Comparison of ENCODE assay signal across 8 cellular contexts in genomic region chr16:70252355-70252988, GRCh38.
A peak's percentile ranks its signal among the peaks of the same experiment; 100 is the strongest.
DNase-seq lines count a peak whose midpoint lies in the region; ATAC-seq lines count a peak whose summit lies in the region.

No MANE protein-coding gene starts in this region.

- ATAC-seq in GM21723 (IDR thresholded peaks at IDR 0.05; ENCODE audit: unreplicated experiment) (no peak), GM19324 (IDR thresholded peaks at IDR 0.05; ENCODE audit: low FRiP score, unreplicated experiment) (no peak)

- DNase-seq in activated CD8-positive, alpha-beta memory T cell treated with anti-CD3 and anti-CD28 coated beads, Interleukin-2, amount 50 U/mL, for 48 hours: peak; percentile 71
- DNase-seq in activated CD8-positive, alpha-beta memory T cell treated with anti-CD3 and anti-CD28 coated beads for 24 hours: no peak
- DNase-seq in OCI-M1 (lab: John Stamatoyannopoulos, UW) (peak; percentile 59), ecto neural progenitor cell (ENCODE audit: low spot score) (peak; percentile 66), NCI-H774 (lab: John Stamatoyannopoulos, UW) (no peak)
- peak; percentile 58 for DNase-seq in stimulated activated CD8-positive, alpha-beta memory T cell treated with anti-CD3 and anti-CD28 coated beads, Interleukin-4, amount 100 ng/mL, for 48 hours

Comparison
In these comparisons a context has a peak if more than half of its experiments do, and no peak if none do; other contexts are left out.
1. DNase-seq: peak in activated CD8-positive, alpha-beta memory T cell treated with anti-CD3 and anti-CD28 coated beads, Interleukin-2, amount 50 U/mL, for 48 hours (single experiment), OCI-M1 (single experiment), ecto neural progenitor cell (single experiment) and stimulated activated CD8-positive, alpha-beta memory T cell treated with anti-CD3 and anti-CD28 coated beads, Interleukin-4, amount 100 ng/mL, for 48 hours (single experiment); none in activated CD8-positive, alpha-beta memory T cell treated with anti-CD3 and anti-CD28 coated beads for 24 hours (single experiment) and NCI-H774 (single experiment).